In the genomic region with DNA sequence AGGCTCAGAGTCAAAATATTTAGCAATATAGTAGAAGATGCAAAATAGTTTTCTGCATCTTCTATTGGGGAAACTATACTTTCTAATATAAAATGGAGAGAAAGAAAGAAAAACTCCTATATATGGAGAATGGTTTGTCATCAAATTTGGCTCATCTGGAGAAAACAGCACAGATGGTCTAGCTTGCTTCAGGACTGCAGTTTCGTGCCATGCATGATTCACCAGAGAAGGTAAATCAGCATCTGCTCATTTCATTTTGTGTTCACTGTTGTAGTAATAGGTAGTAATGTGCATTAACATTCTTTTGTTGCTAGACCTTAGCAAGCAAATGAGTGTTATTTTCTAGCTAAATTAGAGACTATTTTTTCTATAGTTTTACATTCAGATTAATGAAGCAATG, we compare ENCODE assay signal across 19 cellular contexts.
DNase-seq lines count a peak whose midpoint lies in the region; ATAC-seq and TF ChIP-seq lines count a peak whose summit lies in the region.
"Had no signal": no experiment of that assay in that cellular context is flagged by ENCODE, and none has a peak within 500 bp of the region (broad histone marks: within the 10 kb centered on the region; RNA-seq: fewer than 3 reads in every experiment).

No MANE protein-coding gene starts in this region.

- H3K79me1 ChIP-seq in IMR-90 (ENCODE audit: low read depth in 1 of 2, low read length in 2 of 2), result no peaks in the 10 kb centered on the region

- no peak overlapping the region for H3K4me2 ChIP-seq in IMR-90 (ENCODE audit: low read depth, low read length)

- BruUV-seq in IMR-90 (replicated peaks; lab: Mats Ljungman, UMichigan), result no TSS peak

- H4K8ac ChIP-seq in IMR-90 (ENCODE audit: low read depth in 2 of 2, low read length in 2 of 2), result no peak overlapping the region

- H2BK5ac ChIP-seq in IMR-90 (ENCODE audit: low read depth, low read length, poor library complexity, severe bottlenecking), result no peak overlapping the region

- H3K9me3 ChIP-seq in IMR-90 (ENCODE audit: control insufficient read depth, insufficient read depth, low read length), result no peaks in the 10 kb centered on the region
- H3K9me3 ChIP-seq: left lung, psoas muscle, uterus had no signal

- no peak overlapping the region for H3K27ac ChIP-seq in IMR-90 (ENCODE audit: insufficient read depth, low read length)
- H3K27ac ChIP-seq: brain microvascular endothelial cell, left lung, psoas muscle, uterus had no signal

- in situ Hi-C loops in IMR-90 (cut with MboI; ENCODE audit: low sequenced_read_pairs), result no loop called here

- TF ChIP-seq RAD21 in IMR-90 (IDR thresholded peaks at IDR 0.05; ENCODE audit: low read length), result no peak

- WGBS in IMR-90 (ENCODE audit: extremely low coverage in 2 of 2, insufficient read length in 1 of 2), 2 experiments, result no CpG with 5 or more reads among the region's 1 CpG

- peaks cover 5% of the 10 kb centered on the region; the same call in 1 of the 2 replicates for H3K4me1 ChIP-seq in IMR-90 (ENCODE audit: control insufficient read depth, insufficient read depth, low read length)
- H3K4me1 ChIP-seq: left lung, psoas muscle, uterus had no signal

- no peaks in the 10 kb centered on the region for H4K20me1 ChIP-seq in IMR-90 (ENCODE audit: insufficient read depth, low read length)

- H2BK120ac ChIP-seq in IMR-90 (ENCODE audit: low read depth, low read length), result no peak overlapping the region

- H3K56ac ChIP-seq in IMR-90 (ENCODE audit: extremely low read depth, insufficient read depth, low read length), result no peak overlapping the region

- H3K36me3 ChIP-seq in IMR-90 (ENCODE audit: control insufficient read depth, insufficient read depth, low read length), result no peaks in the 10 kb centered on the region
- H3K36me3 ChIP-seq: brain microvascular endothelial cell, left lung, uterus had no signal

- H2AK9ac ChIP-seq in IMR-90 (replicated peaks; ENCODE audit: low read depth, low read length, poor library complexity), result no peak overlapping the region

- H3K27me3 ChIP-seq in IMR-90 (ENCODE audit: control insufficient read depth, insufficient read depth, low read length), result peaks cover 4% of the 10 kb centered on the region; the same call in 1 of the 2 replicates
- H3K27me3 ChIP-seq: brain microvascular endothelial cell, left lung, uterus had no signal

- H2BK20ac ChIP-seq in IMR-90 (ENCODE audit: low read depth, low read length), result no peak overlapping the region

- H3K4me3 ChIP-seq in AG10803 (ENCODE audit: low read length) (no peak overlapping the region), IMR-90 (ENCODE audit: insufficient read depth, low read depth, low read length) (no peak overlapping the region), fibroblast of villous mesenchyme (ENCODE audit: low read depth, low read length) (no peak overlapping the region)
- H3K4me3 ChIP-seq: left lung, psoas muscle, uterus had no signal

- no peak overlapping the region for H4K5ac ChIP-seq in IMR-90 (ENCODE audit: low read depth, low read length)

- H2BK15ac ChIP-seq in IMR-90 (ENCODE audit: low read depth, low read length), result no peak overlapping the region

- H4K91ac ChIP-seq in IMR-90 (ENCODE audit: insufficient read depth, low read depth, low read length), result no peak overlapping the region

- CTCF ChIA-PET in IMR-90 (lab: Yijun Ruan, JAX), result interaction anchor here (0.7 kb wide), 2 partner anchors 82 to 304 kb away, joined by 3 to 10 read pairs; no protein-coding TSS in a partner anchor

- H3K9me1 ChIP-seq in IMR-90 (ENCODE audit: insufficient read depth, low read length), result no peaks in the 10 kb centered on the region

- no peak for TF ChIP-seq POLR2A in IMR-90 (IDR thresholded peaks at IDR 0.05; ENCODE audit: low read depth, low read length)

- no peak overlapping the region for H3K23ac ChIP-seq in IMR-90 (ENCODE audit: low read depth, low read length)

- DNase-seq in AG10803 (ENCODE audit: low read depth) (peak; percentile 42), IMR-90 (peak; percentile 55), RPMI7951 (ENCODE audit: low read depth) (peak; percentile 30), fibroblast of villous mesenchyme (ENCODE audit: low read depth) (peak; percentile 4), head of caudate nucleus (no peak), ecto neural progenitor cell (ENCODE audit: low spot score) (no peak), NCI-H146 (lab: John Stamatoyannopoulos, UW) (no peak), NCI-H1930 (lab: John Stamatoyannopoulos, UW) (no peak)
- DNase-seq: activated CD4-positive, alpha-beta T cell treated with anti-CD3 and anti-CD28 coated beads for 4 hours; activated CD8-positive, alpha-beta memory T cell treated with anti-CD3 and anti-CD28 coated beads, Interleukin-2, amount 10 ng/mL, durations not matched to agents 7 days and 5 days; activated naive CD8-positive, alpha-beta T cell treated with anti-CD3 and anti-CD28 coated beads, Interleukin-2, amount 10 ng/mL, durations not matched to agents 7 days and 5 days; brain microvascular endothelial cell; CD4-positive, CD25-positive, alpha-beta regulatory T cell; DND-41; KG1; left lung; psoas muscle; stimulated activated CD8-positive, alpha-beta memory T cell treated with anti-CD3 and anti-CD28 coated beads, Interleukin-4, amount 100 ng/mL, for 48 hours; uterus had no signal

- TF ChIP-seq CTCF in AG10803 (conservative IDR thresholded peaks at IDR 0.05; ENCODE audit: low read length) (no peak), IMR-90 (conservative IDR thresholded peaks at IDR 0.05; ENCODE audit: low read depth, low read length) (no peak), fibroblast of villous mesenchyme (IDR thresholded peaks at IDR 0.05; ENCODE audit: insufficient read depth, low read depth, low read length) (no peak)

- dilution Hi-C loops in IMR-90 (cut with HindIII; ENCODE audit: low sequenced_read_pairs, unreplicated experiment), result no loop called here

- H3K18ac ChIP-seq in IMR-90 (ENCODE audit: low read depth, low read length), result no peak overlapping the region

- no peak overlapping the region for H3K4ac ChIP-seq in IMR-90 (ENCODE audit: low read depth, low read length)

- POLR2A ChIA-PET in IMR-90 (lab: Charles Lee; ENCODE audit: unreplicated experiment), result no interaction called here

- ATAC-seq in IMR-90 (ENCODE audit: low read depth), result no peak
- ATAC-seq: activated CD8-positive, alpha-beta memory T cell treated with anti-CD3 and anti-CD28 coated beads, Interleukin-2, amount 10 ng/mL, durations not matched to agents 7 days and 5 days; psoas muscle had no signal

- no peak overlapping the region for H3K9ac ChIP-seq in IMR-90 (ENCODE audit: low read depth, low read length)

- intact Hi-C loops in IMR-90 (cut with micrococcal nuclease), result loop anchor here (5.0 to 10.0 kb wide), 2 partner anchors 180 to 568 kb away; a partner anchor contains a TSS
- intact Hi-C loops in head of caudate nucleus (cut with DNase I), result no loop called here

- H2AFZ ChIP-seq in IMR-90 (replicated peaks; ENCODE audit: low read length, poor library complexity), result no peak overlapping the region

- H2AK5ac ChIP-seq in IMR-90 (ENCODE audit: low read depth, low read length), result no peak overlapping the region

- no peak overlapping the region for H3K14ac ChIP-seq in IMR-90 (replicated peaks; ENCODE audit: low read depth, low read length)

TF ChIP-seq in IMR-90, 13 proteins besides CTCF, POLR2A, EP300 and RAD21:
- TF ChIP-seq BHLHE40 (IDR thresholded peaks at IDR 0.05; ENCODE audit: low read depth, low read length) (no peak), CEBPB (IDR thresholded peaks at IDR 0.05; ENCODE audit: low read depth, low read length) (no peak), MAZ (IDR thresholded peaks at IDR 0.05; ENCODE audit: borderline replicate concordance, low read depth, low read length) (no peak), MAFK (IDR thresholded peaks at IDR 0.05; ENCODE audit: low read depth, low read length) (no peak), NFE2L2 (IDR thresholded peaks at IDR 0.05; ENCODE audit: low read depth, low read length) (no peak), SMC3 (IDR thresholded peaks at IDR 0.05; ENCODE audit: low read depth, low read length) (no peak), RCOR1 (IDR thresholded peaks at IDR 0.05; ENCODE audit: insufficient replicate concordance, low read length) (no peak), RFX5 (IDR thresholded peaks at IDR 0.05; ENCODE audit: low read depth, low read length) (no peak), CHD1 (IDR thresholded peaks at IDR 0.05; ENCODE audit: low read depth, low read length) (no peak), FOS (IDR thresholded peaks at IDR 0.05; ENCODE audit: low read depth, low read length) (no peak)
- TF ChIP-seq, protein P1, sequence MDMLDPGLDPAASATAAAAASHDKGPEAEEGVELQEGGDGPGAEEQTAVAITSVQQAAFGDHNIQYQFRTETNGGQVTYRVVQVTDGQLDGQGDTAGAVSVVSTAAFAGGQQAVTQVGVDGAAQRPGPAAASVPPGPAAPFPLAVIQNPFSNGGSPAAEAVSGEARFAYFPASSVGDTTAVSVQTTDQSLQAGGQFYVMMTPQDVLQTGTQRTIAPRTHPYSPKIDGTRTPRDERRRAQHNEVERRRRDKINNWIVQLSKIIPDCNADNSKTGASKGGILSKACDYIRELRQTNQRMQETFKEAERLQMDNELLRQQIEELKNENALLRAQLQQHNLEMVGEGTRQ (IDR thresholded peaks at IDR 0.05; ENCODE audit: low read depth, low read length), result no peak

Comparison
In these comparisons a context has a peak if more than half of its experiments do, and no peak if none do; other contexts are left out.
1. DNase-seq: peak in AG10803 (single experiment), IMR-90 (single experiment), RPMI7951 (single experiment) and fibroblast of villous mesenchyme (single experiment); none in head of caudate nucleus (0 of 42), ecto neural progenitor cell (single experiment), NCI-H146 (single experiment) and NCI-H1930 (0 of 2).